In the genomic region with DNA sequence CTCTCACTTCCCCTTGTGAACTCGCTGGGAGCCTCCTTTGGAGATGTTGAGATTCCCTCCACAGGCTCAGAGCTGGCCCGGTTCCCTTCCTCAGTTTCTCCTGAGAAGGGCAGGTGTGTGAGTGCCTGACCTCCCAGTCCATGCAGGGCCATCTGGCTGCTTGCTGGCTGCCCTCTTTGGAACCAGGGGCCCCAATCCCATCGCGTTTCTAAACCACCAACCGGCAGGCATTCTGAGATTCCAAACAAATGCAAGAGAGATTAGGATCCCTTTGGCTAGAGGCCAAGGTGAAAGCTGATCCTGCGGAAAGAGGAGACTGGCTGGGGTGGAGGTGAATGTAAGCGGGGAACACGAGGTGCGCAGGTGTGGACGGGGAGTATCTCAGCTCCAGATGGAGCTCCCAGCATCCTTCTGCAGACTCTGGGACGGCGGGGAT, we compare ENCODE assay signal across 1 cellular context.
TF ChIP-seq lines count a peak whose summit lies in the region.

No MANE protein-coding gene starts in this region.

TF ChIP-seq in SK-N-SH, 30 proteins besides CTCF, POLR2A, EP300 and RAD21 (continued from another document):
- TF ChIP-seq RXRA (IDR thresholded peaks at IDR 0.05; ENCODE audit: borderline replicate concordance, low read depth): no peak
- no peak for TF ChIP-seq CHD2 (IDR thresholded peaks at IDR 0.05; ENCODE audit: low read length, partially characterized antibody)
- TF ChIP-seq, protein P1, sequence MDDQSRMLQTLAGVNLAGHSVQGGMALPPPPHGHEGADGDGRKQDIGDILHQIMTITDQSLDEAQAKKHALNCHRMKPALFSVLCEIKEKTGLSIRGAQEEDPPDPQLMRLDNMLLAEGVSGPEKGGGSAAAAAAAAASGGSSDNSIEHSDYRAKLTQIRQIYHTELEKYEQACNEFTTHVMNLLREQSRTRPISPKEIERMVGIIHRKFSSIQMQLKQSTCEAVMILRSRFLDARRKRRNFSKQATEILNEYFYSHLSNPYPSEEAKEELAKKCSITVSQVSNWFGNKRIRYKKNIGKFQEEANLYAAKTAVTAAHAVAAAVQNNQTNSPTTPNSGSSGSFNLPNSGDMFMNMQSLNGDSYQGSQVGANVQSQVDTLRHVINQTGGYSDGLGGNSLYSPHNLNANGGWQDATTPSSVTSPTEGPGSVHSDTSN (IDR thresholded peaks at IDR 0.05): no peak
- TF ChIP-seq TCF12 (IDR thresholded peaks at IDR 0.05): 0 out of 2 replicates have a peak, but pooled peaks have one; percentile 39
- TF ChIP-seq NFIC (IDR thresholded peaks at IDR 0.05; ENCODE audit: borderline replicate concordance): peak; percentile 69; the same call in 1 of the 2 replicates
